Comparison of ENCODE assay signal across 9 cellular contexts in genomic region chr2:9739508-9739907, GRCh38.
DNase-seq lines count a peak whose midpoint lies in the region; ATAC-seq and TF ChIP-seq lines count a peak whose summit lies in the region.
"Had no signal": no experiment of that assay in that cellular context is flagged by ENCODE, and none has a peak within 500 bp of the region (broad histone marks: within the 10 kb centered on the region; RNA-seq: fewer than 3 reads in every experiment).

No MANE protein-coding gene starts in this region.

- H3K4me3 ChIP-seq in GM12864 (ENCODE audit: low read depth, low read length) (0 out of 2 replicates have a peak overlapping the region, but pooled peaks have one; percentile 5), coronary artery (peak overlapping the region; percentile 62), HAP-1 (no peak overlapping the region)

- peaks cover 5% of the 10 kb centered on the region for H3K9me3 Mint-ChIP-seq in activated B cell treated with CpG ODN at 0.5 μM for 24 hours

- POLR2A ChIA-PET in activated B cell treated with CpG ODN at 0.5 μM for 24 hours (lab: Charles Lee), result no interaction called here

- peak overlapping the region; percentile 51 for H3K27ac Mint-ChIP-seq in activated B cell treated with CpG ODN at 0.5 μM for 24 hours

- H3K9me3 ChIP-seq in HAP-1, result no peaks in the 10 kb centered on the region

- H3K36me3 ChIP-seq in HAP-1 (replicated peaks), result no peaks in the 10 kb centered on the region

- ATAC-seq in activated B cell treated with CpG ODN at 0.5 μM for 24 hours (ENCODE audit: low read depth) (peak; percentile 70), GM19035 (IDR thresholded peaks at IDR 0.05; ENCODE audit: unreplicated experiment) (no peak), HG02973 (IDR thresholded peaks at IDR 0.05; ENCODE audit: unreplicated experiment) (no peak)

- no peaks in the 10 kb centered on the region for H3K27me3 ChIP-seq in HAP-1 (ENCODE audit: low read depth)

- peaks cover 4% of the 10 kb centered on the region for H3K27me3 Mint-ChIP-seq in activated B cell treated with CpG ODN at 0.5 μM for 24 hours

- DNase-seq in GM12864 (ENCODE audit: low read depth) (no peak), activated B cell treated with CpG ODN at 0.5 μM for 24 hours (no peak), coronary artery (ENCODE audit: low spot score) (peak; percentile 81), posterior vena cava (ENCODE audit: low spot score) (peak; percentile 92), HAP-1 (ENCODE audit: low spot score in 2 of 2) (no peak), NCI-H1694 (lab: John Stamatoyannopoulos, UW) (no peak)

- H3K36me3 Mint-ChIP-seq in activated B cell treated with CpG ODN at 0.5 μM for 24 hours (ENCODE audit: low read depth), result no peaks in the 10 kb centered on the region
- H3K36me3 Mint-ChIP-seq: brain had no signal

- in situ Hi-C loops in HAP-1 (cut with MboI; ENCODE audit: low sequenced_read_pairs), result no loop called here

- intact Hi-C loops in activated B cell treated with CpG ODN at 0.5 μM for 24 hours (cut with micrococcal nuclease) (no loop called here), posterior vena cava (cut with DNase I) (no loop called here)

- peak overlapping the region; percentile 81 for H3K4me3 Mint-ChIP-seq in activated B cell treated with CpG ODN at 0.5 μM for 24 hours
- H3K4me3 Mint-ChIP-seq: brain had no signal

- TF ChIP-seq CTCF in GM12864 (IDR thresholded peaks at IDR 0.05; ENCODE audit: low read depth, low read length, missing control alignments), result no peak
- TF ChIP-seq CTCF in activated B cell treated with CpG ODN at 0.5 μM for 24 hours (IDR thresholded peaks at IDR 0.05), result no peak
- no peak for TF ChIP-seq CTCF in coronary artery (IDR thresholded peaks at IDR 0.05)

- H3K27ac ChIP-seq in coronary artery, result peak overlapping the region; percentile 35 to 66

- CTCF ChIA-PET in activated B cell treated with CpG ODN at 0.5 μM for 24 hours (lab: Charles Lee), result no interaction called here

- H3K4me1 Mint-ChIP-seq in activated B cell treated with CpG ODN at 0.5 μM for 24 hours, result peaks cover 7% of the 10 kb centered on the region

- no peaks in the 10 kb centered on the region for H3K4me1 ChIP-seq in HAP-1

Comparison
In these comparisons a context has a peak if more than half of its experiments do, and no peak if none do; other contexts are left out.
1. DNase-seq: peak in coronary artery (single experiment) and posterior vena cava (single experiment); none in GM12864 (single experiment), activated B cell treated with CpG ODN at 0.5 μM for 24 hours (single experiment), HAP-1 (0 of 2) and NCI-H1694 (single experiment).